ENCODE assay signal across 8 cellular contexts in the genomic region with DNA sequence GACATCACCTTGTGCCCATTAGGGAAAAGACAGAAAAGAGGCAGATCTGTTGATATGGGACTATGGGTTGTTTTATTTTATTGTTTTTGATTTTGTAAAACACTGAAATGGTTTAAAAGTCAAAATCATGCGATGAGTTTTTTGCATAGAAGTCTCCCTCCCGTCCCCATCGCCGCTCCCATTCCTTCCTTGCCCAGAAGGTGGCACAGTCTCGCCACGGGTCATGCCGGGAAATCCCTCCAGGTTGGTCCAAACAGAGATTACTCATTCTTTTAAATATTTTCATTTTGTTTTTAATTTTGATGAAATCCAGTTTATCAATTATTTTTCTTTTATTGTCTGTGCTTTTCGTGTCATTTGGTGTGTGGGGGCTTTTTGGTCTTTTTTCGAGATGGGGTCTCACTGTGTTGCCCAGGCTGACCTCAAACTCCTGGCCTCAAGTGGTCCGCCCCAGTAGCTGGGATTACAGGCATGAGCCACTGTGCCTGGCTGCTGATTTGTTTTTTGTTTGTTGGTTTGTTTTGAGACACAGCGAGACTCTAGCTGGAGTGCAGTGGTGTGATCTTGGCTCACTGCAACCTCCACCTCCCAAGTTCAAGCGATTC. TPM values are rescaled to one million over a fixed set of nuclear protein-coding genes. Genes with fewer than 3 reads are reported as not detected.
DNase-seq lines count a peak whose midpoint lies in the region; ATAC-seq and TF ChIP-seq lines count a peak whose summit lies in the region.

No MANE protein-coding gene starts in this region.

- TF ChIP-seq CTCF in adrenal gland (IDR thresholded peaks at IDR 0.05): peak; percentile 63 to 94 (median 81)
- peak in 5 of 7 experiments; percentile 58 to 85 (median 77) for TF ChIP-seq CTCF in stomach (IDR thresholded peaks at IDR 0.05)

- H3K9me3 Mint-ChIP-seq in immature natural killer cell: no peaks in the 10 kb centered on the region

- DNase-seq in activated CD4-positive, CD25-positive, alpha-beta regulatory T cell treated with anti-CD3 and anti-CD28 coated beads, Interleukin-2, amount 50 U/mL, for 72 hours: peak; percentile 40
- peak; percentile 59 for DNase-seq in LoVo (ENCODE audit: low spot score)
- peak; percentile 56 to 81 (median 77) for DNase-seq in adrenal gland
- DNase-seq in immature natural killer cell: peak; percentile 24 to 31 (median 24)
- DNase-seq in stomach: peak; percentile 67

- no peak overlapping the region for H3K27ac Mint-ChIP-seq in immature natural killer cell

- H3K36me3 Mint-ChIP-seq in immature natural killer cell: peaks cover 13 to 28% (median 14%) of the 10 kb centered on the region in 3 donors

- H3K27me3 ChIP-seq in adrenal gland (no peaks in the 10 kb centered on the region), stomach (no peaks in the 10 kb centered on the region)

- peaks cover 15 to 22% of the 10 kb centered on the region in 2 donors for H3K4me1 Mint-ChIP-seq in immature natural killer cell

- no peak for ATAC-seq in activated CD4-positive, CD25-positive, alpha-beta regulatory T cell treated with anti-CD3 and anti-CD28 coated beads, Interleukin-2, amount 50 U/mL, for 24 hours
- ATAC-seq in HG03097 (IDR thresholded peaks at IDR 0.05; ENCODE audit: low FRiP score, unreplicated experiment) (no peak), GM21737 (IDR thresholded peaks at IDR 0.05; ENCODE audit: unreplicated experiment) (no peak)

- intact Hi-C loops in adrenal gland (cut with DNase I): loop anchor here (5.0 kb wide), 2 partner anchors 38 to 63 kb away; a partner anchor contains a TSS
- intact Hi-C loops in stomach (cut with DNase I; ENCODE audit: low total_unique reads): loop anchor here (5.0 to 10.0 kb wide), 2 partner anchors 45 to 63 kb away; a partner anchor contains a TSS

- H3K27me3 Mint-ChIP-seq in immature natural killer cell (ENCODE audit: low read depth in 3 of 3): peaks cover 0 to 2% (median 0%) of the 10 kb centered on the region in 3 donors

- H3K27ac ChIP-seq in adrenal gland (peak overlapping the region in 1 of 5 donors; percentile 12), stomach (no peak overlapping the region)

- H3K4me3 Mint-ChIP-seq in immature natural killer cell: no peak overlapping the region

- H3K4me3 ChIP-seq in adrenal gland (no peak overlapping the region), stomach (no peak overlapping the region)

- WGBS in adrenal gland, 4 donors: 39 to 48% (median 43%) methylated on average over 12 of the region's 12 CpGs
- WGBS in stomach, 5 donors: 41 to 49% (median 42%) methylated on average over 12 of the region's 12 CpGs

- peaks cover 0 to 10% of the 10 kb centered on the region in 2 donors for H3K36me3 ChIP-seq in adrenal gland (replicated peaks in 1 of 2)
- H3K36me3 ChIP-seq in stomach: peaks cover 0 to 58% (median 41%) of the 10 kb centered on the region in 4 donors

- H3K9me3 ChIP-seq in adrenal gland (replicated peaks in 1 of 3) (no peaks in the 10 kb centered on the region), stomach (no peaks in the 10 kb centered on the region)

- H3K4me1 ChIP-seq in adrenal gland (replicated peaks in 1 of 2) (peaks cover 0 to 6% of the 10 kb centered on the region in 2 donors), stomach (peaks cover 6 to 25% (median 15%) of the 10 kb centered on the region in 4 donors)

- TF ChIP-seq POLR2A in adrenal gland (IDR thresholded peaks at IDR 0.05) (no peak), stomach (IDR thresholded peaks at IDR 0.05) (no peak)

- TF ChIP-seq EP300 in stomach (IDR thresholded peaks at IDR 0.05): no peak

RNA-seq across cellular contexts. Expression of a gene that starts 9.2 kb away (rescaled TPM):
- total RNA-seq in adrenal gland (10 to 100 TPM; 31.6 to 89.2 (median 58.6) TPM), stomach (10 to 100 TPM in 4 of 5 donors, 1 to 10 TPM in 1; 8.0 to 58.9 (median 22.9) TPM)
- polyA plus RNA-seq in adrenal gland (10 to 100 TPM; 20.3 to 46.1 (median 21.1) TPM), immature natural killer cell (10 to 100 TPM in 2 of 3 donors, 1 to 10 TPM in 1; 8.2 to 20.6 (median 17.5) TPM), stomach (10 to 100 TPM in 2 of 3 donors, 1 to 10 TPM in 1; 8.4 to 40.0 (median 31.8) TPM)

RNA-seq across cellular contexts. Expression of a gene that starts 26.8 kb away (rescaled TPM):
- total RNA-seq in adrenal gland (100 to 1,000 TPM; 107 to 290 (median 161) TPM), stomach (100 to 1,000 TPM in 2 of 5 donors, 10 to 100 TPM in 3; 24.1 to 185 (median 98.6) TPM)
- polyA plus RNA-seq in adrenal gland (100 to 1,000 TPM; 105 to 195 (median 120) TPM), immature natural killer cell (100 to 1,000 TPM; 128 to 189 (median 178) TPM), stomach (100 to 1,000 TPM; 114 to 181 (median 173) TPM)

RNA-seq across cellular contexts. Expression of a gene that starts 36.3 kb away (rescaled TPM):
- total RNA-seq in adrenal gland (10 to 100 TPM in 4 of 8 donors, 1 to 10 TPM in 3, under 1 TPM in 1; 0.90 to 29.2 (median 9.0) TPM), stomach (100 to 1,000 TPM in 1 of 5 donors, 10 to 100 TPM in 4; 17.3 to 102 (median 46.9) TPM)
- polyA plus RNA-seq in adrenal gland (1 to 10 TPM in 2 of 3 donors, under 1 TPM in 1; 0.33 to 5.3 (median 2.6) TPM), immature natural killer cell (not detected), stomach (100 to 1,000 TPM in 1 of 3 donors, 10 to 100 TPM in 2; 14.2 to 134 (median 44.5) TPM)

RNA-seq across cellular contexts. Expression of a gene that starts 47.8 kb away (rescaled TPM):
- total RNA-seq in adrenal gland (10 to 100 TPM in 7 of 8 donors, 1 to 10 TPM in 1; 8.7 to 38.2 (median 22.5) TPM), stomach (10 to 100 TPM in 1 of 5 donors, 1 to 10 TPM in 2, not detected in 2; 2.9 to 11.2 (median 7.2) TPM)
- polyA plus RNA-seq in adrenal gland (10 to 100 TPM in 1 of 3 donors, 1 to 10 TPM in 2; 5.1 to 18.4 (median 8.5) TPM), immature natural killer cell (10 to 100 TPM in 1 of 3 donors, 1 to 10 TPM in 2; 2.7 to 18.1 (median 7.7) TPM), stomach (1 to 10 TPM in 2 of 3 donors, under 1 TPM in 1; 0.98 to 2.4 (median 1.7) TPM)

Comparison
In these comparisons a context has a peak if more than half of its experiments do, and no peak if none do; other contexts are left out.
1. DNase-seq: peak in every context shown above with its lines; median percentile 77 in adrenal gland; 67 in stomach; 59 in LoVo; 40 in activated CD4-positive, CD25-positive, alpha-beta regulatory T cell treated with anti-CD3 and anti-CD28 coated beads, Interleukin-2, amount 50 U/mL, for 72 hours; 24 in immature natural killer cell.